ENCODE assay signal across 23 cellular contexts in the genomic region with DNA sequence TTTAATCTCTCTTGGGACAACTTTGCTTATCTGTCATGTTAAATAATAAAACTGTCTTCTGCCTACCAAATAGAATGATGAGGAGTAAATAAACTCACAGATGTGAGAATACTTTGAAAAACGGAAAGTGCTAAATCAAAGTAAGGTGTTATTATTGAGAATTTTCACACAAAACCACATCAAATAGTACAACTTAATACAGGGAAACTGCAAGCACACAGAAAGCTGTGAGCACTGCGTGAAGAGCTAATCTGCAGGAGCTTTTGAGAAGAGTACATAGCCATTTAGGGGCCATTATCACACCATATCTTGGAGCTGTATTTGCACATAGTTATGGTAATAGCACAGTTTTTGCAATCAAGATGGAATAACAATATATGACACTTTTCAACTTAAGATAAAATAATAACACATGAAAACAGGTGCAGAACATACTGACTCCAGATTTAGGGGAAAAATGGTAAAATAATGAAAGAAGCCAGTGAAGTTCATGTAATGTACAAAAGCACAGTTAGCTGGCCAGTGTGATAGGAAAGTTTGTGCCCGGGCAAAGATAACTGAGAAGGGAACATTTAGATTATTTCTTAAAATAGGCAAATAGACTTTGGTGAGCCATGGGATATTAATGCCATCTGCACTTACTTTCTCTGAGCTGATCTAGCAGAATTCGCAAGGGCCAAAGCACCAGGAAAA.
"Had no signal": no experiment of that assay in that cellular context is flagged by ENCODE, and none has a peak within 500 bp of the region (broad histone marks: within the 10 kb centered on the region; RNA-seq: fewer than 3 reads in every experiment).

No MANE protein-coding gene starts in this region.

- H3K27me3 ChIP-seq: hepatocyte, sigmoid colon, testis, tibial nerve, upper lobe of right lung, vagina had no signal

- H3K4me3 Mint-ChIP-seq: endodermal cell; naive B cell; nephron progenitor cell; stimulated activated naive B cell treated with anti-CD40 and anti-IgM and Interleukin-4, amounts not matched to agents 10 μg/mL and 1 μg/mL and 100 μg/mL, for 72 hours; stimulated activated naive CD8-positive, alpha-beta T cell treated with anti-CD3 and anti-CD28 coated beads, Interleukin-15, amount 100 ng/mL, for 72 hours had no signal

- H3K27ac ChIP-seq: hepatocyte, psoas muscle, sigmoid colon, skin epidermis, testis, tibial nerve, upper lobe of right lung, vagina had no signal

- H3K27ac Mint-ChIP-seq: endodermal cell; nephron progenitor cell; stimulated activated naive B cell treated with anti-CD40 and anti-IgM and Interleukin-4, amounts not matched to agents 10 μg/mL and 1 μg/mL and 100 μg/mL, for 72 hours; stimulated activated naive CD8-positive, alpha-beta T cell treated with anti-CD3 and anti-CD28 coated beads, Interleukin-15, amount 100 ng/mL, for 72 hours had no signal

- H3K36me3 Mint-ChIP-seq: naive B cell; stimulated activated naive B cell treated with anti-CD40 and anti-IgM and Interleukin-4, amounts not matched to agents 10 μg/mL and 1 μg/mL and 100 μg/mL, for 72 hours had no signal

- H3K4me2 ChIP-seq: hepatocyte had no signal

- H3K36me3 ChIP-seq: tibial nerve, upper lobe of right lung, vagina had no signal

- DNase-seq: effector CD4-positive, alpha-beta T cell; endodermal cell; erythroblast; foreskin melanocyte; head of caudate nucleus; kidney; left cardiac atrium; mesendoderm; naive B cell; nephron progenitor cell; psoas muscle; retina; sigmoid colon; stimulated activated CD4-positive, alpha-beta T cell treated with anti-CD3 and anti-CD28 coated beads, Interleukin-2, amount 100 ng/mL, for 24 hours; stimulated activated CD4-positive, alpha-beta T cell treated with anti-CD3 and anti-CD28 coated beads, Interleukin-4, amount 100 ng/mL, for 4 hours; stimulated activated naive B cell treated with anti-CD40 and anti-IgM and Interleukin-4, amounts not matched to agents 10 μg/mL and 1 μg/mL and 100 μg/mL, for 72 hours; stimulated activated naive CD8-positive, alpha-beta T cell treated with anti-CD3 and anti-CD28 coated beads, Interleukin-15, amount 100 ng/mL, for 72 hours; testis; upper lobe of right lung had no signal

- H3K9me3 ChIP-seq: psoas muscle, sigmoid colon, testis, tibial nerve, upper lobe of right lung, vagina had no signal

- H3K9me3 Mint-ChIP-seq: endodermal cell; naive B cell; nephron progenitor cell; stimulated activated naive B cell treated with anti-CD40 and anti-IgM and Interleukin-4, amounts not matched to agents 10 μg/mL and 1 μg/mL and 100 μg/mL, for 72 hours; stimulated activated naive CD8-positive, alpha-beta T cell treated with anti-CD3 and anti-CD28 coated beads, Interleukin-15, amount 100 ng/mL, for 72 hours had no signal

- ATAC-seq: stimulated activated naive B cell treated with anti-CD40 and anti-IgM and Interleukin-4, amounts not matched to agents 10 μg/mL and 1 μg/mL and 100 μg/mL, for 72 hours; stimulated activated naive CD8-positive, alpha-beta T cell treated with anti-CD3 and anti-CD28 coated beads, Interleukin-15, amount 100 ng/mL, for 72 hours; upper lobe of right lung had no signal

- H3K27me3 Mint-ChIP-seq: naive B cell; stimulated activated naive B cell treated with anti-CD40 and anti-IgM and Interleukin-4, amounts not matched to agents 10 μg/mL and 1 μg/mL and 100 μg/mL, for 72 hours; stimulated activated naive CD8-positive, alpha-beta T cell treated with anti-CD3 and anti-CD28 coated beads, Interleukin-15, amount 100 ng/mL, for 72 hours had no signal

- H3K4me1 Mint-ChIP-seq: naive B cell; nephron progenitor cell; stimulated activated naive B cell treated with anti-CD40 and anti-IgM and Interleukin-4, amounts not matched to agents 10 μg/mL and 1 μg/mL and 100 μg/mL, for 72 hours had no signal

- H3K4me3 ChIP-seq: hepatocyte, psoas muscle, sigmoid colon, skin epidermis, testis, tibial nerve, upper lobe of right lung, vagina had no signal

- H2AFZ ChIP-seq: hepatocyte had no signal

- H3K4me1 ChIP-seq: testis, upper lobe of right lung, vagina had no signal

- H3K79me2 ChIP-seq: hepatocyte had no signal
